ENCODE assay signal across 17 cellular contexts in the genomic region with DNA sequence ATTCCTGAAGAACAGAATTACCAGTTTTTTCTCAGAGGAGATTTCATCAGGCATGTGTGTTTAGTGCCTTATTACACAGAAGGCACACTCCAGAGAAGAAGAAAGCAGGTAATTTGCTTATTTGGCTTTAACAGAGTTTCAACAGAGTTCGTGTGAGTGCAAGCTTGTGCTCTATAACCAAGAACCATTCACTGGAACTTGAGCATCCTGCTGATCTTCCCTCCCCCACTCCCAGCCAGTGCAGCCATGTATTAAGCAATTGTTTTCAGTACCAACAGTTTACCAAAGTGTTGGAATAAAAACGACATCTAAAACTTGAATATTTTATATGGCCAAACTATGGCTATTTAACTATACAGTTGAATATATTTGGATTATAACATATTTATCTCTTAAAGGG.
DNase-seq lines count a peak whose midpoint lies in the region; ATAC-seq and TF ChIP-seq lines count a peak whose summit lies in the region.
"Had no signal": no experiment of that assay in that cellular context is flagged by ENCODE, and none has a peak within 500 bp of the region (broad histone marks: within the 10 kb centered on the region; RNA-seq: fewer than 3 reads in every experiment).

No MANE protein-coding gene starts in this region.

- no peaks in the 10 kb centered on the region for H3K27me3 Mint-ChIP-seq in stimulated activated naive B cell treated with anti-CD40 and anti-IgM and Interleukin-4, amounts not matched to agents 10 μg/mL and 1 μg/mL and 100 μg/mL, for 72 hours
- no peaks in the 10 kb centered on the region for H3K27me3 Mint-ChIP-seq in stimulated activated memory B cell treated with anti-CD40 and anti-IgM and Interleukin-4, amounts not matched to agents 10 μg/mL and 1 μg/mL and 100 μg/mL, for 72 hours
- H3K27me3 Mint-ChIP-seq: natural killer cell treated with Interleukin-12 subunit alpha and Interleukin-12 subunit beta and Interleukin-15 and Interleukin-18, amount 100 ng/mL, for 72 hours had no signal

- peaks cover 19% of the 10 kb centered on the region in 2 donors for H3K4me1 Mint-ChIP-seq in stimulated activated naive B cell treated with anti-CD40 and anti-IgM and Interleukin-4, amounts not matched to agents 10 μg/mL and 1 μg/mL and 100 μg/mL, for 72 hours
- H3K4me1 Mint-ChIP-seq in stimulated activated memory B cell treated with anti-CD40 and anti-IgM and Interleukin-4, amounts not matched to agents 10 μg/mL and 1 μg/mL and 100 μg/mL, for 72 hours = peaks cover 37% of the 10 kb centered on the region

- TF ChIP-seq CTCF in coronary artery (IDR thresholded peaks at IDR 0.05) = no peak

- DNase-seq in NOMO-1 treated with DMSO at 0.1 percent for 48 hours (lab: John Stamatoyannopoulos, UW; ENCODE audit: unreplicated experiment) (peak; percentile 18), NOMO-1 treated with dmso at 0.1 percent for 144 hours (lab: John Stamatoyannopoulos, UW; ENCODE audit: unreplicated experiment) (no peak), coronary artery (ENCODE audit: low spot score) (no peak), NCI-H69 (lab: John Stamatoyannopoulos, UW) (no peak)
- no peak for DNase-seq in stimulated activated naive B cell treated with anti-CD40 and anti-IgM and Interleukin-4, amounts not matched to agents 10 μg/mL and 1 μg/mL and 100 μg/mL, for 72 hours
- DNase-seq: 8988T; activated CD8-positive, alpha-beta memory T cell treated with anti-CD3 and anti-CD28 coated beads for 24 hours; activated effector memory CD4-positive, alpha-beta T cell treated with Interleukin-2 at 50 U/mL for 16 hours; COR-L47; esophagus squamous epithelium; lower lobe of right lung; OCI-M1 had no signal

- no peak overlapping the region for H3K4me3 Mint-ChIP-seq in stimulated activated naive B cell treated with anti-CD40 and anti-IgM and Interleukin-4, amounts not matched to agents 10 μg/mL and 1 μg/mL and 100 μg/mL, for 72 hours
- H3K4me3 Mint-ChIP-seq in stimulated activated memory B cell treated with anti-CD40 and anti-IgM and Interleukin-4, amounts not matched to agents 10 μg/mL and 1 μg/mL and 100 μg/mL, for 72 hours = no peak overlapping the region
- H3K4me3 Mint-ChIP-seq: natural killer cell treated with Interleukin-12 subunit alpha and Interleukin-12 subunit beta and Interleukin-15 and Interleukin-18, amount 100 ng/mL, for 72 hours had no signal

- H3K36me3 Mint-ChIP-seq in stimulated activated naive B cell treated with anti-CD40 and anti-IgM and Interleukin-4, amounts not matched to agents 10 μg/mL and 1 μg/mL and 100 μg/mL, for 72 hours = peaks cover 0 to 11% of the 10 kb centered on the region in 2 donors
- peaks cover 5% of the 10 kb centered on the region for H3K36me3 Mint-ChIP-seq in stimulated activated memory B cell treated with anti-CD40 and anti-IgM and Interleukin-4, amounts not matched to agents 10 μg/mL and 1 μg/mL and 100 μg/mL, for 72 hours
- H3K36me3 Mint-ChIP-seq: natural killer cell treated with Interleukin-12 subunit alpha and Interleukin-12 subunit beta and Interleukin-15 and Interleukin-18, amount 100 ng/mL, for 72 hours had no signal

- ATAC-seq in HG03060 (IDR thresholded peaks at IDR 0.05; ENCODE audit: low read depth, unreplicated experiment) = peak; percentile 18
- peak; percentile 10 to 15 for ATAC-seq in stimulated activated naive B cell treated with anti-CD40 and anti-IgM and Interleukin-4, amounts not matched to agents 10 μg/mL and 1 μg/mL and 100 μg/mL, for 72 hours (replicated peaks)
- ATAC-seq in stimulated activated memory B cell treated with anti-CD40 and anti-IgM and Interleukin-4, amounts not matched to agents 10 μg/mL and 1 μg/mL and 100 μg/mL, for 72 hours = no peak
- no peak for ATAC-seq in GM19455 (IDR thresholded peaks at IDR 0.05; ENCODE audit: unreplicated experiment)
- ATAC-seq: lower lobe of right lung; natural killer cell treated with Interleukin-12 subunit alpha and Interleukin-12 subunit beta and Interleukin-15 and Interleukin-18, amount 100 ng/mL, for 72 hours had no signal

- no peak overlapping the region for H3K27ac Mint-ChIP-seq in stimulated activated naive B cell treated with anti-CD40 and anti-IgM and Interleukin-4, amounts not matched to agents 10 μg/mL and 1 μg/mL and 100 μg/mL, for 72 hours
- no peak overlapping the region for H3K27ac Mint-ChIP-seq in stimulated activated memory B cell treated with anti-CD40 and anti-IgM and Interleukin-4, amounts not matched to agents 10 μg/mL and 1 μg/mL and 100 μg/mL, for 72 hours
- H3K27ac Mint-ChIP-seq: natural killer cell treated with Interleukin-12 subunit alpha and Interleukin-12 subunit beta and Interleukin-15 and Interleukin-18, amount 100 ng/mL, for 72 hours had no signal

- H3K4me3 ChIP-seq in coronary artery = no peak overlapping the region
- H3K4me3 ChIP-seq: esophagus squamous epithelium, lower lobe of right lung, upper lobe of left lung had no signal

- H3K27ac ChIP-seq in coronary artery = peak overlapping the region; percentile 8 to 15
- H3K27ac ChIP-seq: esophagus squamous epithelium, lower lobe of right lung had no signal

- no peaks in the 10 kb centered on the region for H3K9me3 Mint-ChIP-seq in stimulated activated naive B cell treated with anti-CD40 and anti-IgM and Interleukin-4, amounts not matched to agents 10 μg/mL and 1 μg/mL and 100 μg/mL, for 72 hours
- H3K9me3 Mint-ChIP-seq in stimulated activated memory B cell treated with anti-CD40 and anti-IgM and Interleukin-4, amounts not matched to agents 10 μg/mL and 1 μg/mL and 100 μg/mL, for 72 hours = no peaks in the 10 kb centered on the region
- H3K9me3 Mint-ChIP-seq: natural killer cell treated with Interleukin-12 subunit alpha and Interleukin-12 subunit beta and Interleukin-15 and Interleukin-18, amount 100 ng/mL, for 72 hours had no signal

Comparison
In these comparisons a context has a peak if more than half of its experiments do, and no peak if none do; other contexts are left out.
1. ATAC-seq: peak in HG03060 (single experiment) and stimulated activated naive B cell treated with anti-CD40 and anti-IgM and Interleukin-4, amounts not matched to agents 10 μg/mL and 1 μg/mL and 100 μg/mL, for 72 hours (2 of 2); none in stimulated activated memory B cell treated with anti-CD40 and anti-IgM and Interleukin-4, amounts not matched to agents 10 μg/mL and 1 μg/mL and 100 μg/mL, for 72 hours (single experiment) and GM19455 (single experiment).